ENCODE assay signal across 18 cellular contexts in the genomic region with DNA sequence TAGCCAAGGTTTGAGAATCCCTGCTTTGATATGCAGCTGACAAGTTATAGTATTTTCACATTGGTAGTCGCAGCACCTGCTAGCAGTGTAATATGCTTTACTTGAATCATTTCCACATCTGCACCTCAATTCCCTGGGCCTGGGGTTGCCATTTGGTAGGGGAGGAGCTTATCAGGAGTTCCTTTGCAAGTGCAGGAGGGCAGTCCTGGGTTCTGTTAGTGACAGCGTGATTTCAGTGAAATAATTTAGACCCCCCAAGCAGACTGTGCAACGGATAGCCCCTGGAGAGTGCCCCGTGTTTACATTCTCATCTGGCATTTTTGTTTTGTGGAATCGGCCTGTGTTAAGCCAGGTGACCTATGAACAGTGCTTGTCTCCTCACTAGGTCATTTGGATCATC. TPM values are rescaled to one million over a fixed set of nuclear protein-coding genes. Genes with fewer than 3 reads are reported as not detected.
A peak's percentile ranks its signal among the peaks of the same experiment; 100 is the strongest.
DNase-seq lines count a peak whose midpoint lies in the region; ATAC-seq, FAIRE-seq and TF ChIP-seq lines count a peak whose summit lies in the region.
"Had no signal": no experiment of that assay in that cellular context is flagged by ENCODE, and none has a peak within 500 bp of the region (broad histone marks: within the 10 kb centered on the region; RNA-seq: fewer than 3 reads in every experiment).

No MANE protein-coding gene starts in this region.

- TF ChIP-seq RAD21 in HepG2 (CRISPR knock-in tag; IDR thresholded peaks at IDR 0.05), result no peak

- no peak overlapping the region for H2AFZ ChIP-seq in HepG2 (ENCODE audit: low read length)
- H2AFZ ChIP-seq: GM23248 had no signal

- DNase-seq in activated CD4-positive, alpha-beta memory T cell treated with anti-CD3 and anti-CD28 coated beads, Interleukin-2, amount 10 ng/mL, durations not matched to agents 7 days and 5 days, result no peak
- no peak for DNase-seq in activated CD4-positive, alpha-beta memory T cell treated with anti-CD3 and anti-CD28 coated beads for 36 hours
- DNase-seq in HepG2 (ENCODE audit: low spot score) (no peak), right lobe of liver (no peak), NCI-H2227 treated with DMSO at 0.1 percent for 48 hours (lab: John Stamatoyannopoulos, UW) (no peak)
- DNase-seq in activated naive CD8-positive, alpha-beta T cell treated with anti-CD3 and anti-CD28 coated beads, Interleukin-2, amount 10 ng/mL, durations not matched to agents 7 days and 5 days, result no peak
- no peak for DNase-seq in stimulated activated effector memory CD8-positive, alpha-beta T cell treated with anti-CD3 and anti-CD28 coated beads, Interleukin-12 subunit alpha, Interleukin-12 subunit beta, amount 100 ng/mL, for 72 hours (ENCODE audit: low spot score in 2 of 2)
- DNase-seq: 8988T, AML-193, Calu3, DMS 273 treated with DMSO at 0.1 percent for 48 hours, DMS79, GM23248 had no signal

- no peak overlapping the region for H3K4me3 Mint-ChIP-seq in activated CD4-positive, alpha-beta memory T cell treated with anti-CD3 and anti-CD28 coated beads, Interleukin-2, amount 10 ng/mL, durations not matched to agents 7 days and 5 days
- H3K4me3 Mint-ChIP-seq in activated CD4-positive, alpha-beta memory T cell treated with anti-CD3 and anti-CD28 coated beads for 36 hours, result no peak overlapping the region
- no peak overlapping the region for H3K4me3 Mint-ChIP-seq in activated naive CD8-positive, alpha-beta T cell treated with anti-CD3 and anti-CD28 coated beads, Interleukin-2, amount 10 ng/mL, durations not matched to agents 7 days and 5 days
- no peak overlapping the region for H3K4me3 Mint-ChIP-seq in stimulated activated effector memory CD8-positive, alpha-beta T cell treated with anti-CD3 and anti-CD28 coated beads, Interleukin-12 subunit alpha, Interleukin-12 subunit beta, amount 100 ng/mL, for 72 hours

- CTCF ChIA-PET in activated CD4-positive, alpha-beta memory T cell treated with anti-CD3 and anti-CD28 coated beads, Interleukin-2, amount 10 ng/mL, durations not matched to agents 7 days and 5 days (lab: Charles Lee), result interaction anchor here (1.0 to 3.4 kb wide), 9 partner anchors 16 to 310 kb away, joined by 3 to 28 read pairs (median 4); no protein-coding TSS in a partner anchor
- CTCF ChIA-PET in activated CD4-positive, alpha-beta memory T cell treated with anti-CD3 and anti-CD28 coated beads for 36 hours (lab: Charles Lee), result interaction anchor here (1.0 to 3.6 kb wide), 7 partner anchors 12 to 197 kb away, joined by 3 to 33 read pairs (median 9); partner anchors contain the start of gene NDRG3
- CTCF ChIA-PET in HepG2 (lab: Yijun Ruan, JAX; ENCODE audit: low intra/inter-chr PET ratio, low total read pairs), result interaction anchor here (1.6 to 2.6 kb wide), 3 partner anchors 21 to 162 kb away, joined by 3 to 20 read pairs (median 20); partner anchors contain the start of gene DSN1

- H3K4me3 ChIP-seq in HepG2 (replicated peaks in 1 of 3; ENCODE audit: insufficient read depth in 1 of 3, low read depth in 2 of 3, low read length in 3 of 3) (no peak overlapping the region), right lobe of liver (no peak overlapping the region)
- H3K4me3 ChIP-seq: BLaER1, GM12878, GM23248 had no signal

- peaks cover 78% of the 10 kb centered on the region for H3K36me3 Mint-ChIP-seq in activated CD4-positive, alpha-beta memory T cell treated with anti-CD3 and anti-CD28 coated beads, Interleukin-2, amount 10 ng/mL, durations not matched to agents 7 days and 5 days (ENCODE audit: low read depth)
- peaks cover 46% of the 10 kb centered on the region for H3K36me3 Mint-ChIP-seq in activated CD4-positive, alpha-beta memory T cell treated with anti-CD3 and anti-CD28 coated beads for 36 hours
- H3K36me3 Mint-ChIP-seq in activated naive CD8-positive, alpha-beta T cell treated with anti-CD3 and anti-CD28 coated beads, Interleukin-2, amount 10 ng/mL, durations not matched to agents 7 days and 5 days, result peaks cover 27% of the 10 kb centered on the region
- H3K36me3 Mint-ChIP-seq in stimulated activated effector memory CD8-positive, alpha-beta T cell treated with anti-CD3 and anti-CD28 coated beads, Interleukin-12 subunit alpha, Interleukin-12 subunit beta, amount 100 ng/mL, for 72 hours, result peaks cover 100% of the 10 kb centered on the region

- TF ChIP-seq EP300 in HepG2 (IDR thresholded peaks at IDR 0.05; ENCODE audit: low read depth in 2 of 2, low read length in 2 of 2) (no peak), HepG2 (CRISPR knock-in tag; IDR thresholded peaks at IDR 0.05; ENCODE audit: borderline replicate concordance) (no peak)

- H3K27ac ChIP-seq in HepG2 (ENCODE audit: extremely low read length, insufficient read depth, low read length) (no peak overlapping the region), right lobe of liver (no peak overlapping the region)
- H3K27ac ChIP-seq: BLaER1, GM23248 had no signal

- in situ Hi-C loops in HepG2 (cut with HindIII; ENCODE audit: extremely low pct_ligation_motif_present, low pct_unique_long_range_greater_than_20kb), result loop anchor here (5.0 kb wide), 1 partner anchor 141 kb away; no protein-coding TSS in a partner anchor

- H3K4me2 ChIP-seq in HepG2 (ENCODE audit: low read depth, low read length), result no peak overlapping the region
- H3K4me2 ChIP-seq: BLaER1 had no signal

- no peaks in the 10 kb centered on the region for H3K9me3 Mint-ChIP-seq in activated CD4-positive, alpha-beta memory T cell treated with anti-CD3 and anti-CD28 coated beads, Interleukin-2, amount 10 ng/mL, durations not matched to agents 7 days and 5 days
- H3K9me3 Mint-ChIP-seq in activated CD4-positive, alpha-beta memory T cell treated with anti-CD3 and anti-CD28 coated beads for 36 hours, result no peaks in the 10 kb centered on the region
- no peaks in the 10 kb centered on the region for H3K9me3 Mint-ChIP-seq in activated naive CD8-positive, alpha-beta T cell treated with anti-CD3 and anti-CD28 coated beads, Interleukin-2, amount 10 ng/mL, durations not matched to agents 7 days and 5 days
- no peaks in the 10 kb centered on the region for H3K9me3 Mint-ChIP-seq in stimulated activated effector memory CD8-positive, alpha-beta T cell treated with anti-CD3 and anti-CD28 coated beads, Interleukin-12 subunit alpha, Interleukin-12 subunit beta, amount 100 ng/mL, for 72 hours

- H3K36me3 ChIP-seq in HepG2 (replicated peaks in 1 of 2; ENCODE audit: control insufficient read depth in 1 of 2, insufficient read depth in 2 of 2, low read length in 2 of 2) (peaks cover 23 to 63% of the 10 kb centered on the region in 2 experiments), right lobe of liver (peaks cover 11 to 71% (median 44%) of the 10 kb centered on the region in 4 donors)

- TF ChIP-seq CTCF in HepG2 (CRISPR knock-in tag; IDR thresholded peaks at IDR 0.05), result no peak
- TF ChIP-seq CTCF in right lobe of liver (IDR thresholded peaks at IDR 0.05), result no peak

- FAIRE-seq in HepG2 (lab: Jason Lieb, UNC), result no peak
- FAIRE-seq: GM18507, H54 had no signal

- WGBS in HepG2 (ENCODE audit: low lambda C conversion rate), result 88% methylated on average over 5 of the region's 5 CpGs
- 59% methylated on average over 4 of the region's 5 CpGs for WGBS in right lobe of liver (ENCODE audit: insufficient coverage, low coverage, low lambda C conversion rate, missing lambda C conversion rate)

- no peak overlapping the region for H3K9ac ChIP-seq in HepG2 (ENCODE audit: insufficient read depth, low read depth, low read length)
- H3K9ac ChIP-seq: BLaER1, GM23248 had no signal

- no peak for ATAC-seq in HepG2
- no peak for ATAC-seq in right lobe of liver
- ATAC-seq in activated naive CD8-positive, alpha-beta T cell treated with anti-CD3 and anti-CD28 coated beads, Interleukin-2, amount 10 ng/mL, durations not matched to agents 7 days and 5 days (ENCODE audit: low read depth), result no peak
- no peak for ATAC-seq in stimulated activated effector memory CD8-positive, alpha-beta T cell treated with anti-CD3 and anti-CD28 coated beads, Interleukin-12 subunit alpha, Interleukin-12 subunit beta, amount 100 ng/mL, for 72 hours
- ATAC-seq: HCT116 had no signal

- no peaks in the 10 kb centered on the region for H3K27me3 Mint-ChIP-seq in activated CD4-positive, alpha-beta memory T cell treated with anti-CD3 and anti-CD28 coated beads, Interleukin-2, amount 10 ng/mL, durations not matched to agents 7 days and 5 days
- H3K27me3 Mint-ChIP-seq in activated CD4-positive, alpha-beta memory T cell treated with anti-CD3 and anti-CD28 coated beads for 36 hours, result no peaks in the 10 kb centered on the region
- H3K27me3 Mint-ChIP-seq in activated naive CD8-positive, alpha-beta T cell treated with anti-CD3 and anti-CD28 coated beads, Interleukin-2, amount 10 ng/mL, durations not matched to agents 7 days and 5 days, result no peaks in the 10 kb centered on the region

- H3K4me1 ChIP-seq in HepG2 (ENCODE audit: insufficient read depth, low read length) (peaks cover 18% of the 10 kb centered on the region), right lobe of liver (peaks cover 0 to 14% (median 6%) of the 10 kb centered on the region in 4 donors)

- H3K27me3 ChIP-seq in HepG2 (ENCODE audit: control insufficient read depth in 1 of 2, insufficient read depth in 2 of 2, low read length in 2 of 2) (no peaks in the 10 kb centered on the region; a peak in 1 of 5 replicates), right lobe of liver (no peaks in the 10 kb centered on the region)
- H3K27me3 ChIP-seq: BLaER1 had no signal

- H3K27ac Mint-ChIP-seq in activated CD4-positive, alpha-beta memory T cell treated with anti-CD3 and anti-CD28 coated beads, Interleukin-2, amount 10 ng/mL, durations not matched to agents 7 days and 5 days, result peak overlapping the region; percentile 35
- no peak overlapping the region for H3K27ac Mint-ChIP-seq in activated CD4-positive, alpha-beta memory T cell treated with anti-CD3 and anti-CD28 coated beads for 36 hours
- peak overlapping the region; percentile 6 for H3K27ac Mint-ChIP-seq in activated naive CD8-positive, alpha-beta T cell treated with anti-CD3 and anti-CD28 coated beads, Interleukin-2, amount 10 ng/mL, durations not matched to agents 7 days and 5 days
- H3K27ac Mint-ChIP-seq in stimulated activated effector memory CD8-positive, alpha-beta T cell treated with anti-CD3 and anti-CD28 coated beads, Interleukin-12 subunit alpha, Interleukin-12 subunit beta, amount 100 ng/mL, for 72 hours, result peak overlapping the region; percentile 65

- no peaks in the 10 kb centered on the region for H3K9me3 ChIP-seq in HepG2 (ENCODE audit: low read length)
- H3K9me3 ChIP-seq in right lobe of liver, result no peaks in the 10 kb centered on the region
- H3K9me3 ChIP-seq: BLaER1 had no signal

- peaks cover 27% of the 10 kb centered on the region for H3K4me1 Mint-ChIP-seq in activated CD4-positive, alpha-beta memory T cell treated with anti-CD3 and anti-CD28 coated beads, Interleukin-2, amount 10 ng/mL, durations not matched to agents 7 days and 5 days
- peaks cover 29% of the 10 kb centered on the region for H3K4me1 Mint-ChIP-seq in activated CD4-positive, alpha-beta memory T cell treated with anti-CD3 and anti-CD28 coated beads for 36 hours (ENCODE audit: low read depth)
- peaks cover 33% of the 10 kb centered on the region for H3K4me1 Mint-ChIP-seq in activated naive CD8-positive, alpha-beta T cell treated with anti-CD3 and anti-CD28 coated beads, Interleukin-2, amount 10 ng/mL, durations not matched to agents 7 days and 5 days
- H3K4me1 Mint-ChIP-seq in stimulated activated effector memory CD8-positive, alpha-beta T cell treated with anti-CD3 and anti-CD28 coated beads, Interleukin-12 subunit alpha, Interleukin-12 subunit beta, amount 100 ng/mL, for 72 hours, result peaks cover 49% of the 10 kb centered on the region

- peaks cover 19% of the 10 kb centered on the region for H3K79me2 ChIP-seq in HepG2 (ENCODE audit: insufficient read depth, low read length)

- TF ChIP-seq POLR2A in HepG2 (IDR thresholded peaks at IDR 0.05; ENCODE audit: insufficient read depth in 1 of 2, low read depth in 2 of 2, low read length in 2 of 2), result peak; percentile 33 to 66; a peak in 3 of 4 replicates
- TF ChIP-seq POLR2A in right lobe of liver (IDR thresholded peaks at IDR 0.05), result no peak

- no TSS peak for BruUV-seq in HepG2 (replicated peaks; lab: Mats Ljungman, UMichigan)

- H4K20me1 ChIP-seq in HepG2 (ENCODE audit: insufficient read depth, low read length), result 0 out of 2 replicates have a peak, but pooled peaks cover 2% of the 10 kb centered on the region

- POLR2A ChIA-PET in activated CD4-positive, alpha-beta memory T cell treated with anti-CD3 and anti-CD28 coated beads, Interleukin-2, amount 10 ng/mL, durations not matched to agents 7 days and 5 days (lab: Charles Lee), result interaction anchor here (1.2 to 3.6 kb wide), 4 partner anchors 13 to 139 kb away, joined by 3 to 32 read pairs (median 5); partner anchors contain the start of gene SLA2
- POLR2A ChIA-PET in activated CD4-positive, alpha-beta memory T cell treated with anti-CD3 and anti-CD28 coated beads for 36 hours (lab: Charles Lee), result interaction anchor here (0.8 kb wide), 1 partner anchor 33 kb away, joined by 3 read pairs; no protein-coding TSS in a partner anchor
- POLR2A ChIA-PET in HepG2 (lab: Yijun Ruan, JAX), result interaction anchor here (0.7 to 2.5 kb wide), 5 partner anchors 13 to 87 kb away, joined by 3 to 13 read pairs (median 6); no protein-coding TSS in a partner anchor
- POLR2A ChIA-PET in activated naive CD8-positive, alpha-beta T cell treated with anti-CD3 and anti-CD28 coated beads, Interleukin-2, amount 10 ng/mL, durations not matched to agents 7 days and 5 days (lab: Charles Lee), result interaction anchor here (0.6 to 1.9 kb wide), 5 partner anchors 31 to 144 kb away, joined by 3 to 8 read pairs (median 3); no protein-coding TSS in a partner anchor

- intact Hi-C loops in activated CD4-positive, alpha-beta memory T cell treated with anti-CD3 and anti-CD28 coated beads for 36 hours (cut with micrococcal nuclease), result loop anchor here (2.0 kb wide), 2 partner anchors 33 to 117 kb away; no protein-coding TSS in a partner anchor
- intact Hi-C loops in HepG2 (cut with micrococcal nuclease; ENCODE audit: unreplicated experiment), result loop anchor here (1.0 kb wide), 2 partner anchors 21 to 143 kb away; no protein-coding TSS in a partner anchor
- intact Hi-C loops in right lobe of liver (cut with DNase I), result loop anchor here in 1 of 2 donors (10.0 kb wide), 1 partner anchor 143 kb away; no protein-coding TSS in a partner anchor

RNA-seq across cellular contexts. Expression of gene RAB5IF, which starts 6.0 kb away (rescaled TPM):
- total RNA-seq in activated CD4-positive, alpha-beta memory T cell treated with anti-CD3 and anti-CD28 coated beads, Interleukin-2, amount 10 ng/mL, durations not matched to agents 7 days and 5 days, result 10 to 100 TPM; 92.8 to 94.1 TPM
- 100 to 1,000 TPM; 113 to 114 TPM for total RNA-seq in activated CD4-positive, alpha-beta memory T cell treated with anti-CD3 and anti-CD28 coated beads for 36 hours
- total RNA-seq in HepG2 (2016; rRNA removed; fragmentation: Illumina TruSeq; extraction: Trizol), result 292 and 305 TPM in 2 replicates
- total RNA-seq in HepG2 (2016; cell fraction: cytosol; rRNA removed; fragmentation: Illumina TruSeq; extraction: Trizol; ENCODE audit: low read depth), result 190 and 258 TPM in 2 replicates
- total RNA-seq in HepG2 (2016; cell fraction: insoluble cytoplasmic fraction; rRNA removed; fragmentation: Illumina TruSeq; extraction: Trizol), result 267 and 306 TPM in 2 replicates
- total RNA-seq in HepG2 (2016; cell fraction: membrane; rRNA removed; fragmentation: Illumina TruSeq; extraction: Trizol), result 365 and 437 TPM in 2 replicates
- total RNA-seq in HepG2 (2016; cell fraction: nucleus; rRNA removed; fragmentation: Illumina TruSeq; extraction: Trizol), result 223 and 239 TPM in 2 replicates
- polyA plus RNA-seq in HepG2 (2011; rRNA removed), result 218 and 261 TPM in 2 replicates
- 176 and 232 TPM in 2 replicates for polyA plus RNA-seq in HepG2 (2011; cell fraction: cytosol; rRNA removed)
- polyA plus RNA-seq in HepG2 (2011; cell fraction: nucleus; rRNA removed), result 176 and 181 TPM in 2 replicates
- 118 and 180 TPM in 2 replicates for polyA plus RNA-seq in HepG2 (2012)
- polyA plus RNA-seq in HepG2 (2016; cell fraction: cytosol; fragmentation: Illumina TruSeq; extraction: Trizol; ENCODE audit: low read depth), result 222 and 320 TPM in 2 replicates
- polyA plus RNA-seq in HepG2 (2016; cell fraction: insoluble cytoplasmic fraction; fragmentation: Illumina TruSeq; extraction: Trizol; ENCODE audit: low read depth), result 310 and 340 TPM in 2 replicates
- polyA plus RNA-seq in HepG2 (2016; cell fraction: membrane; fragmentation: Illumina TruSeq; extraction: Trizol; ENCODE audit: low read depth), result 323 and 387 TPM in 2 replicates
- 436 and 461 TPM in 2 replicates for polyA plus RNA-seq in HepG2 (2016; cell fraction: nucleus; fragmentation: Illumina TruSeq; extraction: Trizol; ENCODE audit: insufficient read depth, low read depth)
- 97.1 and 193 TPM in 2 replicates for polyA minus RNA-seq in HepG2 (2011; rRNA and poly(A)+ RNA removed; ENCODE audit: low replicate concordance)
- polyA minus RNA-seq in HepG2 (2011; cell fraction: cytosol; rRNA and poly(A)+ RNA removed), result 56.5 and 59.2 TPM in 2 replicates
- 46.6 and 50.2 TPM in 2 replicates for polyA minus RNA-seq in HepG2 (2011; cell fraction: nucleus; rRNA and poly(A)+ RNA removed)
- 100 to 1,000 TPM in 5 of 6 experiments, 10 to 100 TPM in 1; 78.1 to 232 (median 125) TPM for total RNA-seq in right lobe of liver
- total RNA-seq in activated naive CD8-positive, alpha-beta T cell treated with anti-CD3 and anti-CD28 coated beads, Interleukin-2, amount 10 ng/mL, durations not matched to agents 7 days and 5 days, result 10 to 100 TPM; 73.1 to 76.1 TPM

RNA-seq across cellular contexts. Expression of gene SLA2, which starts 34.4 kb away (rescaled TPM):
- 10 to 100 TPM; 78.6 to 79.9 TPM for total RNA-seq in activated CD4-positive, alpha-beta memory T cell treated with anti-CD3 and anti-CD28 coated beads, Interleukin-2, amount 10 ng/mL, durations not matched to agents 7 days and 5 days
- 10 to 100 TPM; 47.1 to 47.7 TPM for total RNA-seq in activated CD4-positive, alpha-beta memory T cell treated with anti-CD3 and anti-CD28 coated beads for 36 hours
- total RNA-seq in HepG2 (2016; rRNA removed; fragmentation: Illumina TruSeq; extraction: Trizol) (1.6 and 1.8 TPM in 2 replicates), right lobe of liver (under 1 TPM; 0.18 to 0.50 (median 0.32) TPM)
- 0.20 and 0.71 TPM in 2 replicates for total RNA-seq in HepG2 (2016; cell fraction: cytosol; rRNA removed; fragmentation: Illumina TruSeq; extraction: Trizol; ENCODE audit: low read depth)
- 1.7 and 2.2 TPM in 2 replicates for total RNA-seq in HepG2 (2016; cell fraction: insoluble cytoplasmic fraction; rRNA removed; fragmentation: Illumina TruSeq; extraction: Trizol)
- 1.8 TPM in 2 replicates for total RNA-seq in HepG2 (2016; cell fraction: membrane; rRNA removed; fragmentation: Illumina TruSeq; extraction: Trizol)
- total RNA-seq in HepG2 (2016; cell fraction: nucleus; rRNA removed; fragmentation: Illumina TruSeq; extraction: Trizol), result 0.94 and 1.2 TPM in 2 replicates
- polyA plus RNA-seq in HepG2 (2011; rRNA removed), result 3.6 and 4.5 TPM in 2 replicates
- 4.4 and 4.5 TPM in 2 replicates for polyA plus RNA-seq in HepG2 (2011; cell fraction: cytosol; rRNA removed)
- polyA plus RNA-seq in HepG2 (2011; cell fraction: nucleus; rRNA removed), result 2.9 and 3.0 TPM in 2 replicates
- 1.2 and 2.0 TPM in 2 replicates for polyA plus RNA-seq in HepG2 (2012)
- 0.62 and 0.83 TPM in 2 replicates for polyA plus RNA-seq in HepG2 (2016; cell fraction: cytosol; fragmentation: Illumina TruSeq; extraction: Trizol; ENCODE audit: low read depth)
- 2.6 TPM in 2 replicates for polyA plus RNA-seq in HepG2 (2016; cell fraction: insoluble cytoplasmic fraction; fragmentation: Illumina TruSeq; extraction: Trizol; ENCODE audit: low read depth)
- 1.6 TPM in 2 replicates for polyA plus RNA-seq in HepG2 (2016; cell fraction: membrane; fragmentation: Illumina TruSeq; extraction: Trizol; ENCODE audit: low read depth)
- polyA plus RNA-seq in HepG2 (2016; cell fraction: nucleus; fragmentation: Illumina TruSeq; extraction: Trizol; ENCODE audit: insufficient read depth, low read depth), result 2.1 TPM in 2 replicates
- 0.09 and 3.5 TPM in 2 replicates for polyA minus RNA-seq in HepG2 (2011; rRNA and poly(A)+ RNA removed; ENCODE audit: low replicate concordance)
- polyA minus RNA-seq in HepG2 (2011; cell fraction: cytosol; rRNA and poly(A)+ RNA removed), result 1.5 and 1.6 TPM in 2 replicates
- 1.2 and 1.3 TPM in 2 replicates for polyA minus RNA-seq in HepG2 (2011; cell fraction: nucleus; rRNA and poly(A)+ RNA removed)
- total RNA-seq in activated naive CD8-positive, alpha-beta T cell treated with anti-CD3 and anti-CD28 coated beads, Interleukin-2, amount 10 ng/mL, durations not matched to agents 7 days and 5 days, result 100 to 1,000 TPM; 103 TPM
- total RNA-seq: Calu3, GM23248 had no signal
- polyA plus RNA-seq: GM23248 had no signal

RNA-seq across cellular contexts. Expression of gene TGIF2, which starts 38.2 kb away (rescaled TPM):
- 10 to 100 TPM; 28.0 to 33.5 TPM for total RNA-seq in activated CD4-positive, alpha-beta memory T cell treated with anti-CD3 and anti-CD28 coated beads, Interleukin-2, amount 10 ng/mL, durations not matched to agents 7 days and 5 days
- 10 to 100 TPM; 39.7 to 43.0 TPM for total RNA-seq in activated CD4-positive, alpha-beta memory T cell treated with anti-CD3 and anti-CD28 coated beads for 36 hours
- 53.9 and 60.3 TPM in 2 replicates for total RNA-seq in HepG2 (2016; rRNA removed; fragmentation: Illumina TruSeq; extraction: Trizol)
- total RNA-seq in HepG2 (2016; cell fraction: cytosol; rRNA removed; fragmentation: Illumina TruSeq; extraction: Trizol; ENCODE audit: low read depth), result 14.9 and 16.3 TPM in 2 replicates
- total RNA-seq in HepG2 (2016; cell fraction: insoluble cytoplasmic fraction; rRNA removed; fragmentation: Illumina TruSeq; extraction: Trizol), result 49.1 and 52.3 TPM in 2 replicates
- total RNA-seq in HepG2 (2016; cell fraction: membrane; rRNA removed; fragmentation: Illumina TruSeq; extraction: Trizol), result 65.6 and 66.2 TPM in 2 replicates
- 24.2 and 31.3 TPM in 2 replicates for total RNA-seq in HepG2 (2016; cell fraction: nucleus; rRNA removed; fragmentation: Illumina TruSeq; extraction: Trizol)
- 41.3 and 49.9 TPM in 2 replicates for polyA plus RNA-seq in HepG2 (2011; rRNA removed)
- polyA plus RNA-seq in HepG2 (2011; cell fraction: cytosol; rRNA removed), result 46.3 and 49.3 TPM in 2 replicates
- 32.5 and 35.0 TPM in 2 replicates for polyA plus RNA-seq in HepG2 (2011; cell fraction: nucleus; rRNA removed)
- 23.6 and 28.9 TPM in 2 replicates for polyA plus RNA-seq in HepG2 (2012)
- polyA plus RNA-seq in HepG2 (2016; cell fraction: cytosol; fragmentation: Illumina TruSeq; extraction: Trizol; ENCODE audit: low read depth), result 12.4 and 13.0 TPM in 2 replicates
- 49.9 and 59.5 TPM in 2 replicates for polyA plus RNA-seq in HepG2 (2016; cell fraction: insoluble cytoplasmic fraction; fragmentation: Illumina TruSeq; extraction: Trizol; ENCODE audit: low read depth)
- polyA plus RNA-seq in HepG2 (2016; cell fraction: membrane; fragmentation: Illumina TruSeq; extraction: Trizol; ENCODE audit: low read depth), result 44.7 and 47.8 TPM in 2 replicates
- 38.6 and 40.7 TPM in 2 replicates for polyA plus RNA-seq in HepG2 (2016; cell fraction: nucleus; fragmentation: Illumina TruSeq; extraction: Trizol; ENCODE audit: insufficient read depth, low read depth)
- polyA minus RNA-seq in HepG2 (2011; rRNA and poly(A)+ RNA removed; ENCODE audit: low replicate concordance), result 14.1 and 93.1 TPM in 2 replicates
- 38.7 and 42.5 TPM in 2 replicates for polyA minus RNA-seq in HepG2 (2011; cell fraction: cytosol; rRNA and poly(A)+ RNA removed)
- 19.2 and 22.9 TPM in 2 replicates for polyA minus RNA-seq in HepG2 (2011; cell fraction: nucleus; rRNA and poly(A)+ RNA removed)
- total RNA-seq in right lobe of liver, result 1 to 10 TPM; 3.2 to 7.8 (median 5.9) TPM
- total RNA-seq in activated naive CD8-positive, alpha-beta T cell treated with anti-CD3 and anti-CD28 coated beads, Interleukin-2, amount 10 ng/mL, durations not matched to agents 7 days and 5 days, result 10 to 100 TPM; 32.2 to 33.1 TPM

Comparison
In these comparisons a context has a peak if more than half of its experiments do, and no peak if none do; other contexts are left out.
1. RNA of gene SLA2, which starts 34.4 kb away (total RNA-seq): 103 TPM in activated naive CD8-positive, alpha-beta T cell treated with anti-CD3 and anti-CD28 coated beads, Interleukin-2, amount 10 ng/mL, durations not matched to agents 7 days and 5 days, 78.6 to 79.9 TPM in activated CD4-positive, alpha-beta memory T cell treated with anti-CD3 and anti-CD28 coated beads, Interleukin-2, amount 10 ng/mL, durations not matched to agents 7 days and 5 days and 47.1 to 47.7 TPM in activated CD4-positive, alpha-beta memory T cell treated with anti-CD3 and anti-CD28 coated beads for 36 hours; 0.20 to 2.2 TPM in HepG2 and 0.18 to 0.50 TPM in right lobe of liver; every median in the first group is over 10 times any median in the second.